ENCODE assay signal across 2 cellular contexts in the genomic region with DNA sequence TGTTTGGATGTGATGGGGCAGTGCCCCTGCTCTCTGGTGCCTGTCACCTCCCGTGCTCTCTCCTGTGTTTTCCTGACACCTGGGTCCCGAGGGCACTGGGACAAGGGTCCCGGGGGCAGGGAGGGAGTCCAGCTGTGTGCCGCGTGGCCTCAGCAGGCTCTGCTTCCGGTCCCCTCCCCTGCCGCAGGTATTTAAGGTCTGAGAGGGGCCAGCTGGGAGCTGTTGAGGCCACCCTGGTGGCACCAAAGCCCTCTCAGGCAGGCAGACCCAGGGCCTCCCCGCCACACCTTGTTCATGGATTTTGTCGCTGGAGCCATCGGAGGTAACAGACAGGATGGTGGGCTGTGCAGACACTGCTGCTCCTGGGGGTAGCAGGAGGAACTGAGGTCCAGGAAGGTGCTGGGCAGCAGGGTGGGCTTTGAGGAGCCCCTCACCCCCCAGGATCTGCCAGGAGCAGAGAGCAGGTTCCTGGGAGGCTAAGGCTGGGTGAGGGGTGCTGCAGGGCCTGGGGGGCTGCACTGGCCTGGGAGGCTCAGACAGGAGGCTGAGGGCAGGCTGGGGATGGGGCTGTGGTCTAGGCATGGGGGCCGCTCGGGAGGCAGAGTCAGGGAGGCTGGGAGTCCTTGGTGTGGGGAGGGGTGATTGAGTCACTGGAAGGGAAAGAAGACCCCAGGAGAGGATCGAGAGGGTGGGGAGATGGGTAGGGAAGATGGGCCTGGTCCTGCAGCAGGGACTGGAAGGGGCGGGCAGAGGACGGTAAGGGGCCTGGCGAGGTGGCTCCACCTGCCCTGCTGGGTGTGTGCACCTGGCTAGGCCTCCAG.
TF ChIP-seq lines count a peak whose summit lies in the region.

A gene with protein sequence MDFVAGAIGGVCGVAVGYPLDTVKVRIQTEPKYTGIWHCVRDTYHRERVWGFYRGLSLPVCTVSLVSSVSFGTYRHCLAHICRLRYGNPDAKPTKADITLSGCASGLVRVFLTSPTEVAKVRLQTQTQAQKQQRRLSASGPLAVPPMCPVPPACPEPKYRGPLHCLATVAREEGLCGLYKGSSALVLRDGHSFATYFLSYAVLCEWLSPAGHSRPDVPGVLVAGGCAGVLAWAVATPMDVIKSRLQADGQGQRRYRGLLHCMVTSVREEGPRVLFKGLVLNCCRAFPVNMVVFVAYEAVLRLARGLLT (plus strand): TSS at position 219 of the 821 bp plus-strand sequence. CDS start 76 bp downstream, at position 295.

TF ChIP-seq in liver, 16 proteins besides CTCF, POLR2A, EP300 and RAD21:
- TF ChIP-seq GABPA (IDR thresholded peaks at IDR 0.05 in 1 of 2, conservative IDR thresholded peaks at IDR 0.05 in 1 of 2): peak in 1 of 2 donors; percentile 82
- TF ChIP-seq EGR1 (IDR thresholded peaks at IDR 0.05; ENCODE audit: low read depth in 2 of 2): peak; percentile 40 to 77
- TF ChIP-seq, protein P1, sequence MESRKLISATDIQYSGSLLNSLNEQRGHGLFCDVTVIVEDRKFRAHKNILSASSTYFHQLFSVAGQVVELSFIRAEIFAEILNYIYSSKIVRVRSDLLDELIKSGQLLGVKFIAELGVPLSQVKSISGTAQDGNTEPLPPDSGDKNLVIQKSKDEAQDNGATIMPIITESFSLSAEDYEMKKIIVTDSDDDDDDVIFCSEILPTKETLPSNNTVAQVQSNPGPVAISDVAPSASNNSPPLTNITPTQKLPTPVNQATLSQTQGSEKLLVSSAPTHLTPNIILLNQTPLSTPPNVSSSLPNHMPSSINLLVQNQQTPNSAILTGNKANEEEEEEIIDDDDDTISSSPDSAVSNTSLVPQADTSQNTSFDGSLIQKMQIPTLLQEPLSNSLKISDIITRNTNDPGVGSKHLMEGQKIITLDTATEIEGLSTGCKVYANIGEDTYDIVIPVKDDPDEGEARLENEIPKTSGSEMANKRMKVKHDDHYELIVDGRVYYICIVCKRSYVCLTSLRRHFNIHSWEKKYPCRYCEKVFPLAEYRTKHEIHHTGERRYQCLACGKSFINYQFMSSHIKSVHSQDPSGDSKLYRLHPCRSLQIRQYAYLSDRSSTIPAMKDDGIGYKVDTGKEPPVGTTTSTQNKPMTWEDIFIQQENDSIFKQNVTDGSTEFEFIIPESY (IDR thresholded peaks at IDR 0.05): peak; percentile 79
- TF ChIP-seq, protein P2, sequence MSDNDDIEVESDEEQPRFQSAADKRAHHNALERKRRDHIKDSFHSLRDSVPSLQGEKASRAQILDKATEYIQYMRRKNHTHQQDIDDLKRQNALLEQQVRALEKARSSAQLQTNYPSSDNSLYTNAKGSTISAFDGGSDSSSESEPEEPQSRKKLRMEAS (IDR thresholded peaks at IDR 0.05): peak; percentile 87
- TF ChIP-seq, protein P3, sequence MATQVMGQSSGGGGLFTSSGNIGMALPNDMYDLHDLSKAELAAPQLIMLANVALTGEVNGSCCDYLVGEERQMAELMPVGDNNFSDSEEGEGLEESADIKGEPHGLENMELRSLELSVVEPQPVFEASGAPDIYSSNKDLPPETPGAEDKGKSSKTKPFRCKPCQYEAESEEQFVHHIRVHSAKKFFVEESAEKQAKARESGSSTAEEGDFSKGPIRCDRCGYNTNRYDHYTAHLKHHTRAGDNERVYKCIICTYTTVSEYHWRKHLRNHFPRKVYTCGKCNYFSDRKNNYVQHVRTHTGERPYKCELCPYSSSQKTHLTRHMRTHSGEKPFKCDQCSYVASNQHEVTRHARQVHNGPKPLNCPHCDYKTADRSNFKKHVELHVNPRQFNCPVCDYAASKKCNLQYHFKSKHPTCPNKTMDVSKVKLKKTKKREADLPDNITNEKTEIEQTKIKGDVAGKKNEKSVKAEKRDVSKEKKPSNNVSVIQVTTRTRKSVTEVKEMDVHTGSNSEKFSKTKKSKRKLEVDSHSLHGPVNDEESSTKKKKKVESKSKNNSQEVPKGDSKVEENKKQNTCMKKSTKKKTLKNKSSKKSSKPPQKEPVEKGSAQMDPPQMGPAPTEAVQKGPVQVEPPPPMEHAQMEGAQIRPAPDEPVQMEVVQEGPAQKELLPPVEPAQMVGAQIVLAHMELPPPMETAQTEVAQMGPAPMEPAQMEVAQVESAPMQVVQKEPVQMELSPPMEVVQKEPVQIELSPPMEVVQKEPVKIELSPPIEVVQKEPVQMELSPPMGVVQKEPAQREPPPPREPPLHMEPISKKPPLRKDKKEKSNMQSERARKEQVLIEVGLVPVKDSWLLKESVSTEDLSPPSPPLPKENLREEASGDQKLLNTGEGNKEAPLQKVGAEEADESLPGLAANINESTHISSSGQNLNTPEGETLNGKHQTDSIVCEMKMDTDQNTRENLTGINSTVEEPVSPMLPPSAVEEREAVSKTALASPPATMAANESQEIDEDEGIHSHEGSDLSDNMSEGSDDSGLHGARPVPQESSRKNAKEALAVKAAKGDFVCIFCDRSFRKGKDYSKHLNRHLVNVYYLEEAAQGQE (IDR thresholded peaks at IDR 0.05): peak; percentile 83
- peak; percentile 58 for TF ChIP-seq FOXA2 (IDR thresholded peaks at IDR 0.05)
- peak; percentile 97 for TF ChIP-seq SP1 (IDR thresholded peaks at IDR 0.05)
- peak in 1 of 2 donors; percentile 61 for TF ChIP-seq JUND (IDR thresholded peaks at IDR 0.05)
- peak; percentile 100 for TF ChIP-seq RXRA (IDR thresholded peaks at IDR 0.05)
- TF ChIP-seq YY1 (IDR thresholded peaks at IDR 0.05): peak; percentile 76
- peak; percentile 58 for TF ChIP-seq NR2F2 (IDR thresholded peaks at IDR 0.05)
- TF ChIP-seq HNF4G (IDR thresholded peaks at IDR 0.05): peak; percentile 77
- peak; percentile 93 to 97 for TF ChIP-seq HNF4A (conservative IDR thresholded peaks at IDR 0.05)
- TF ChIP-seq, protein P4, sequence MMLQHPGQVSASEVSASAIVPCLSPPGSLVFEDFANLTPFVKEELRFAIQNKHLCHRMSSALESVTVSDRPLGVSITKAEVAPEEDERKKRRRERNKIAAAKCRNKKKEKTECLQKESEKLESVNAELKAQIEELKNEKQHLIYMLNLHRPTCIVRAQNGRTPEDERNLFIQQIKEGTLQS (IDR thresholded peaks at IDR 0.05): no peak
- TF ChIP-seq TAF1 (conservative IDR thresholded peaks at IDR 0.05): peak; percentile 79
- TF ChIP-seq FOXA1 (IDR thresholded peaks at IDR 0.05): no peak
TF ChIP-seq in liver: peak in this region for 14.

TF ChIP-seq in GM23338, 12 proteins besides CTCF, POLR2A, EP300 and RAD21:
- no peak for TF ChIP-seq ZNF331 (CRISPR knock-in tag; IDR thresholded peaks at IDR 0.05; ENCODE audit: low read depth)
- TF ChIP-seq NANOG (IDR thresholded peaks at IDR 0.05; ENCODE audit: borderline replicate concordance): no peak
- TF ChIP-seq EZH2phosphoT487 (IDR thresholded peaks at IDR 0.05; ENCODE audit: unreplicated experiment): no peak
- TF ChIP-seq CREB1 (CRISPR knock-in tag; IDR thresholded peaks at IDR 0.05; ENCODE audit: low read depth): no peak
- TF ChIP-seq ZNF114 (CRISPR knock-in tag; IDR thresholded peaks at IDR 0.05): no peak
- TF ChIP-seq JUNB (IDR thresholded peaks at IDR 0.05; ENCODE audit: unreplicated experiment): no peak
- no peak for TF ChIP-seq STAT1 (IDR thresholded peaks at IDR 0.05; ENCODE audit: unreplicated experiment)
- TF ChIP-seq, protein P5, sequence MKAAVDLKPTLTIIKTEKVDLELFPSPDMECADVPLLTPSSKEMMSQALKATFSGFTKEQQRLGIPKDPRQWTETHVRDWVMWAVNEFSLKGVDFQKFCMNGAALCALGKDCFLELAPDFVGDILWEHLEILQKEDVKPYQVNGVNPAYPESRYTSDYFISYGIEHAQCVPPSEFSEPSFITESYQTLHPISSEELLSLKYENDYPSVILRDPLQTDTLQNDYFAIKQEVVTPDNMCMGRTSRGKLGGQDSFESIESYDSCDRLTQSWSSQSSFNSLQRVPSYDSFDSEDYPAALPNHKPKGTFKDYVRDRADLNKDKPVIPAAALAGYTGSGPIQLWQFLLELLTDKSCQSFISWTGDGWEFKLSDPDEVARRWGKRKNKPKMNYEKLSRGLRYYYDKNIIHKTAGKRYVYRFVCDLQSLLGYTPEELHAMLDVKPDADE (IDR thresholded peaks at IDR 0.05): no peak
- TF ChIP-seq, protein P6, sequence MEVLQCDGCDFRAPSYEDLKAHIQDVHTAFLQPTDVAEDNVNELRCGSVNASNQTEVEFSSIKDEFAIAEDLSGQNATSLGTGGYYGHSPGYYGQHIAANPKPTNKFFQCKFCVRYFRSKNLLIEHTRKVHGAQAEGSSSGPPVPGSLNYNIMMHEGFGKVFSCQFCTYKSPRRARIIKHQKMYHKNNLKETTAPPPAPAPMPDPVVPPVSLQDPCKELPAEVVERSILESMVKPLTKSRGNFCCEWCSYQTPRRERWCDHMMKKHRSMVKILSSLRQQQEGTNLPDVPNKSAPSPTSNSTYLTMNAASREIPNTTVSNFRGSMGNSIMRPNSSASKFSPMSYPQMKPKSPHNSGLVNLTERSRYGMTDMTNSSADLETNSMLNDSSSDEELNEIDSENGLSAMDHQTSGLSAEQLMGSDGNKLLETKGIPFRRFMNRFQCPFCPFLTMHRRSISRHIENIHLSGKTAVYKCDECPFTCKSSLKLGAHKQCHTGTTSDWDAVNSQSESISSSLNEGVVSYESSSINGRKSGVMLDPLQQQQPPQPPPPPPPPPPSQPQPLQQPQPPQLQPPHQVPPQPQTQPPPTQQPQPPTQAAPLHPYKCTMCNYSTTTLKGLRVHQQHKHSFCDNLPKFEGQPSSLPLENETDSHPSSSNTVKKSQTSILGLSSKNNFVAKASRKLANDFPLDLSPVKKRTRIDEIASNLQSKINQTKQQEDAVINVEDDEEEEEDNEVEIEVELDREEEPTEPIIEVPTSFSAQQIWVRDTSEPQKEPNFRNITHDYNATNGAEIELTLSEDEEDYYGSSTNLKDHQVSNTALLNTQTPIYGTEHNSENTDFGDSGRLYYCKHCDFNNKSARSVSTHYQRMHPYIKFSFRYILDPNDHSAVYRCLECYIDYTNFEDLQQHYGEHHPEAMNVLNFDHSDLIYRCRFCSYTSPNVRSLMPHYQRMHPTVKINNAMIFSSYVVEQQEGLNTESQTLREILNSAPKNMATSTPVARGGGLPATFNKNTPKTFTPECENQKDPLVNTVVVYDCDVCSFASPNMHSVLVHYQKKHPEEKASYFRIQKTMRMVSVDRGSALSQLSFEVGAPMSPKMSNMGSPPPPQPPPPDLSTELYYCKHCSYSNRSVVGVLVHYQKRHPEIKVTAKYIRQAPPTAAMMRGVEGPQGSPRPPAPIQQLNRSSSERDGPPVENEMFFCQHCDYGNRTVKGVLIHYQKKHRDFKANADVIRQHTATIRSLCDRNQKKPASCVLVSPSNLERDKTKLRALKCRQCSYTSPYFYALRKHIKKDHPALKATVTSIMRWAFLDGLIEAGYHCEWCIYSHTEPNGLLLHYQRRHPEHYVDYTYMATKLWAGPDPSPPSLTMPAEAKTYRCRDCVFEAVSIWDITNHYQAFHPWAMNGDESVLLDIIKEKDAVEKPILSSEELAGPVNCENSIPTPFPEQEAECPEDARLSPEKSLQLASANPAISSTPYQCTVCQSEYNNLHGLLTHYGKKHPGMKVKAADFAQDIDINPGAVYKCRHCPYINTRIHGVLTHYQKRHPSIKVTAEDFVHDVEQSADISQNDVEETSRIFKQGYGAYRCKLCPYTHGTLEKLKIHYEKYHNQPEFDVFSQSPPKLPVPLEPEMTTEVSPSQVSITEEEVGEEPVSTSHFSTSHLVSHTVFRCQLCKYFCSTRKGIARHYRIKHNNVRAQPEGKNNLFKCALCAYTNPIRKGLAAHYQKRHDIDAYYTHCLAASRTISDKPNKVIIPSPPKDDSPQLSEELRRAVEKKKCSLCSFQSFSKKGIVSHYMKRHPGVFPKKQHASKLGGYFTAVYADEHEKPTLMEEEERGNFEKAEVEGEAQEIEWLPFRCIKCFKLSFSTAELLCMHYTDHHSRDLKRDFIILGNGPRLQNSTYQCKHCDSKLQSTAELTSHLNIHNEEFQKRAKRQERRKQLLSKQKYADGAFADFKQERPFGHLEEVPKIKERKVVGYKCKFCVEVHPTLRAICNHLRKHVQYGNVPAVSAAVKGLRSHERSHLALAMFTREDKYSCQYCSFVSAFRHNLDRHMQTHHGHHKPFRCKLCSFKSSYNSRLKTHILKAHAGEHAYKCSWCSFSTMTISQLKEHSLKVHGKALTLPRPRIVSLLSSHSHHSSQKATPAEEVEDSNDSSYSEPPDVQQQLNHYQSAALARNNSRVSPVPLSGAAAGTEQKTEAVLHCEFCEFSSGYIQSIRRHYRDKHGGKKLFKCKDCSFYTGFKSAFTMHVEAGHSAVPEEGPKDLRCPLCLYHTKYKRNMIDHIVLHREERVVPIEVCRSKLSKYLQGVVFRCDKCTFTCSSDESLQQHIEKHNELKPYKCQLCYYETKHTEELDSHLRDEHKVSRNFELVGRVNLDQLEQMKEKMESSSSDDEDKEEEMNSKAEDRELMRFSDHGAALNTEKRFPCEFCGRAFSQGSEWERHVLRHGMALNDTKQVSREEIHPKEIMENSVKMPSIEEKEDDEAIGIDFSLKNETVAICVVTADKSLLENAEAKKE (CRISPR knock-in tag; IDR thresholded peaks at IDR 0.05): no peak
- no peak for TF ChIP-seq POLR2AphosphoS5 (IDR thresholded peaks at IDR 0.05; ENCODE audit: low read depth)
- TF ChIP-seq, protein P3 (IDR thresholded peaks at IDR 0.05; ENCODE audit: unreplicated experiment): no peak
- TF ChIP-seq EZH2 (IDR thresholded peaks at IDR 0.05; ENCODE audit: low read depth, unreplicated experiment): no peak
TF ChIP-seq in GM23338: peak in this region for 0.
